In the genomic region with DNA sequence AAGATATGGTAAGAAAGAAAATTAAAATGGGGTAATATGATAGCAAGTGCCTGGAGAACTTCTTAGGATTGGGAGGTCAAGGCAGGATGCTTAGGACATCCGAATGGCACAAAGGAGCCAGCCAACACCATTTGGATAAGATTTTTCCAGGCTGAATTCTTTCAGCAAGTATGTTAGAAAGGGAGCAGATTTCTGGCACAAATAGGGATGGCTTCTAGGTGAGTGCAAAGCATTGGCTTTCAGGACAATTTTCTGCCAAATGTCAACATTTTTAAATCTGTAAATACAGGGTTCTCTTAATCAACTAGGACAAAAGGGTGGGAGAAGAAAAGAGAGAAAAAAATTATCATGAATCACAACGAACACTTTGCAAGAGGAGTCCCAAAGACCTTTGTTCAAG, we compare ENCODE assay signal across 1 cellular context.
TF ChIP-seq lines count a peak whose summit lies in the region.

No MANE protein-coding gene starts in this region.

TF ChIP-seq in GM23338, 12 proteins besides CTCF, POLR2A, EP300 and RAD21 (continued from another document):
- TF ChIP-seq, protein P1, sequence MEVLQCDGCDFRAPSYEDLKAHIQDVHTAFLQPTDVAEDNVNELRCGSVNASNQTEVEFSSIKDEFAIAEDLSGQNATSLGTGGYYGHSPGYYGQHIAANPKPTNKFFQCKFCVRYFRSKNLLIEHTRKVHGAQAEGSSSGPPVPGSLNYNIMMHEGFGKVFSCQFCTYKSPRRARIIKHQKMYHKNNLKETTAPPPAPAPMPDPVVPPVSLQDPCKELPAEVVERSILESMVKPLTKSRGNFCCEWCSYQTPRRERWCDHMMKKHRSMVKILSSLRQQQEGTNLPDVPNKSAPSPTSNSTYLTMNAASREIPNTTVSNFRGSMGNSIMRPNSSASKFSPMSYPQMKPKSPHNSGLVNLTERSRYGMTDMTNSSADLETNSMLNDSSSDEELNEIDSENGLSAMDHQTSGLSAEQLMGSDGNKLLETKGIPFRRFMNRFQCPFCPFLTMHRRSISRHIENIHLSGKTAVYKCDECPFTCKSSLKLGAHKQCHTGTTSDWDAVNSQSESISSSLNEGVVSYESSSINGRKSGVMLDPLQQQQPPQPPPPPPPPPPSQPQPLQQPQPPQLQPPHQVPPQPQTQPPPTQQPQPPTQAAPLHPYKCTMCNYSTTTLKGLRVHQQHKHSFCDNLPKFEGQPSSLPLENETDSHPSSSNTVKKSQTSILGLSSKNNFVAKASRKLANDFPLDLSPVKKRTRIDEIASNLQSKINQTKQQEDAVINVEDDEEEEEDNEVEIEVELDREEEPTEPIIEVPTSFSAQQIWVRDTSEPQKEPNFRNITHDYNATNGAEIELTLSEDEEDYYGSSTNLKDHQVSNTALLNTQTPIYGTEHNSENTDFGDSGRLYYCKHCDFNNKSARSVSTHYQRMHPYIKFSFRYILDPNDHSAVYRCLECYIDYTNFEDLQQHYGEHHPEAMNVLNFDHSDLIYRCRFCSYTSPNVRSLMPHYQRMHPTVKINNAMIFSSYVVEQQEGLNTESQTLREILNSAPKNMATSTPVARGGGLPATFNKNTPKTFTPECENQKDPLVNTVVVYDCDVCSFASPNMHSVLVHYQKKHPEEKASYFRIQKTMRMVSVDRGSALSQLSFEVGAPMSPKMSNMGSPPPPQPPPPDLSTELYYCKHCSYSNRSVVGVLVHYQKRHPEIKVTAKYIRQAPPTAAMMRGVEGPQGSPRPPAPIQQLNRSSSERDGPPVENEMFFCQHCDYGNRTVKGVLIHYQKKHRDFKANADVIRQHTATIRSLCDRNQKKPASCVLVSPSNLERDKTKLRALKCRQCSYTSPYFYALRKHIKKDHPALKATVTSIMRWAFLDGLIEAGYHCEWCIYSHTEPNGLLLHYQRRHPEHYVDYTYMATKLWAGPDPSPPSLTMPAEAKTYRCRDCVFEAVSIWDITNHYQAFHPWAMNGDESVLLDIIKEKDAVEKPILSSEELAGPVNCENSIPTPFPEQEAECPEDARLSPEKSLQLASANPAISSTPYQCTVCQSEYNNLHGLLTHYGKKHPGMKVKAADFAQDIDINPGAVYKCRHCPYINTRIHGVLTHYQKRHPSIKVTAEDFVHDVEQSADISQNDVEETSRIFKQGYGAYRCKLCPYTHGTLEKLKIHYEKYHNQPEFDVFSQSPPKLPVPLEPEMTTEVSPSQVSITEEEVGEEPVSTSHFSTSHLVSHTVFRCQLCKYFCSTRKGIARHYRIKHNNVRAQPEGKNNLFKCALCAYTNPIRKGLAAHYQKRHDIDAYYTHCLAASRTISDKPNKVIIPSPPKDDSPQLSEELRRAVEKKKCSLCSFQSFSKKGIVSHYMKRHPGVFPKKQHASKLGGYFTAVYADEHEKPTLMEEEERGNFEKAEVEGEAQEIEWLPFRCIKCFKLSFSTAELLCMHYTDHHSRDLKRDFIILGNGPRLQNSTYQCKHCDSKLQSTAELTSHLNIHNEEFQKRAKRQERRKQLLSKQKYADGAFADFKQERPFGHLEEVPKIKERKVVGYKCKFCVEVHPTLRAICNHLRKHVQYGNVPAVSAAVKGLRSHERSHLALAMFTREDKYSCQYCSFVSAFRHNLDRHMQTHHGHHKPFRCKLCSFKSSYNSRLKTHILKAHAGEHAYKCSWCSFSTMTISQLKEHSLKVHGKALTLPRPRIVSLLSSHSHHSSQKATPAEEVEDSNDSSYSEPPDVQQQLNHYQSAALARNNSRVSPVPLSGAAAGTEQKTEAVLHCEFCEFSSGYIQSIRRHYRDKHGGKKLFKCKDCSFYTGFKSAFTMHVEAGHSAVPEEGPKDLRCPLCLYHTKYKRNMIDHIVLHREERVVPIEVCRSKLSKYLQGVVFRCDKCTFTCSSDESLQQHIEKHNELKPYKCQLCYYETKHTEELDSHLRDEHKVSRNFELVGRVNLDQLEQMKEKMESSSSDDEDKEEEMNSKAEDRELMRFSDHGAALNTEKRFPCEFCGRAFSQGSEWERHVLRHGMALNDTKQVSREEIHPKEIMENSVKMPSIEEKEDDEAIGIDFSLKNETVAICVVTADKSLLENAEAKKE (CRISPR knock-in tag; IDR thresholded peaks at IDR 0.05) = no peak
- no peak for TF ChIP-seq NANOG (IDR thresholded peaks at IDR 0.05; ENCODE audit: borderline replicate concordance)
